In the genomic region with DNA sequence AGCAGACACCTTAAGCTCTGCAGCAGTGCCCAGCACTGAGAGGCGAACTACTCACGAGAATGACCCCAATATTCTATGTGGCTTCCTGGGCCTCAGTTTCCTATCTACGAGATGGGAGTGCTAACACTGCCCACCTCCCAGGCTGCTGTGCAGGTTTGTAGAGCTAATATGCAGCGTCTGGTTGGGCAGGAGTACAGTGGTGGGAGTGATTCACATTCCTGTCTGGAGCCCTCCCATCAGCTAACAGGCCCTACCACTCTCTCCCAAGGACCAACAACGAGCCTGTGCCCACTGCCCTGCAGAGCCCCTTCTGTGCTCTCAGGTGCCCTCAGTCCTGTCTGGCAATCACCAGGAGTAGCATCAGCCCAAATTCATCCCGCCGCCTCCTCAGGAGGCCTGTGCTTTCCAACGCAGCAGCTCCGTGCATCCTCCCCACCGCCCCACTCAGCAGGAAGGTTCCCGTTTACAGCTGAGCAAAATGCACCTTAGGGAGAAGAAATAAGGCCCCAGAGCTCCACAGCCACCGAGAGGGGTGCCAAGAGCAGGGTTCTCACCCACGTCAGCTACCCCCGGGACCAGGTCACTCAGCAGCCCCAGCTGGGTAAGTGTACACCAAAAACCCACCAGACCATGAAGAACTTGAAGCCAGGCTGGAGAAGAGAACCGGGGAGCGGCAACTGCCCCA, we compare ENCODE assay signal across 1 cellular context.
TF ChIP-seq lines count a peak whose summit lies in the region.

No MANE protein-coding gene starts in this region.

TF ChIP-seq in HepG2, 621 proteins besides CTCF, POLR2A, EP300 and RAD21:
- TF ChIP-seq AGO2 (optimal IDR thresholded peaks at IDR 0.05; ENCODE audit: low read depth, low read length) (peak; percentile 12), HNF4A (CRISPR knock-in tag; IDR thresholded peaks at IDR 0.05) (no peak), ADNP (CRISPR knock-in tag; IDR thresholded peaks at IDR 0.05) (no peak), ZNF660 (CRISPR knock-in tag; IDR thresholded peaks at IDR 0.05; ENCODE audit: borderline replicate concordance, low read depth) (no peak), ZSCAN12 (CRISPR knock-in tag; IDR thresholded peaks at IDR 0.05) (no peak), AKAP8 (CRISPR knock-in tag; IDR thresholded peaks at IDR 0.05) (peak; percentile 56; the same call in 1 of the 2 replicates), SAFB2 (CRISPR knock-in tag; IDR thresholded peaks at IDR 0.05; ENCODE audit: borderline replicate concordance, low read depth) (no peak)
- TF ChIP-seq, protein P1, sequence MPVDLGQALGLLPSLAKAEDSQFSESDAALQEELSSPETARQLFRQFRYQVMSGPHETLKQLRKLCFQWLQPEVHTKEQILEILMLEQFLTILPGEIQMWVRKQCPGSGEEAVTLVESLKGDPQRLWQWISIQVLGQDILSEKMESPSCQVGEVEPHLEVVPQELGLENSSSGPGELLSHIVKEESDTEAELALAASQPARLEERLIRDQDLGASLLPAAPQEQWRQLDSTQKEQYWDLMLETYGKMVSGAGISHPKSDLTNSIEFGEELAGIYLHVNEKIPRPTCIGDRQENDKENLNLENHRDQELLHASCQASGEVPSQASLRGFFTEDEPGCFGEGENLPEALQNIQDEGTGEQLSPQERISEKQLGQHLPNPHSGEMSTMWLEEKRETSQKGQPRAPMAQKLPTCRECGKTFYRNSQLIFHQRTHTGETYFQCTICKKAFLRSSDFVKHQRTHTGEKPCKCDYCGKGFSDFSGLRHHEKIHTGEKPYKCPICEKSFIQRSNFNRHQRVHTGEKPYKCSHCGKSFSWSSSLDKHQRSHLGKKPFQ (CRISPR knock-in tag; IDR thresholded peaks at IDR 0.05; ENCODE audit: insufficient replicate concordance) = no peak
- TF ChIP-seq, protein P2, sequence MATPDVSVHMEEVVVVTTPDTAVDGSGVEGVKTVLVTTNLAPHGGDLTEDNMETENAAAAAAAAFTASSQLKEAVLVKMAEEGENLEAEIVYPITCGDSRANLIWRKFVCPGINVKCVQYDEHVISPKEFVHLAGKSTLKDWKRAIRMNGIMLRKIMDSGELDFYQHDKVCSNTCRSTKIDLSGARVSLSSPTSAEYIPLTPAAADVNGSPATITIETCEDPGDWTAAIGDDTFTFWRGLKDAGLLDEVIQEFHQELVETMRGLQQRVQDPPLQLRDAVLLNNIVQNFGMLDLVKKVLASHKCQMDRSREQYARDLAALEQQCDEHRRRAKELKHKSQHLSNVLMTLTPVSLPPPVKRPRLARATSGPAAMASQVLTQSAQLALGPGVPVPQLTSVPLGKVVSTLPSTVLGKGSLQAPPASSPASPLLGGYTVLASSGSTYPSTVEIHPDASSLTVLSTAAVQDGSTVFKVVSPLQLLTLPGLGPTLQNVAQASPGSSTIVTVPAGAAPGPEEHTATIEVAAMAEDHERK (CRISPR knock-in tag; IDR thresholded peaks at IDR 0.05; ENCODE audit: low read depth) = no peak
- TF ChIP-seq, protein P3, sequence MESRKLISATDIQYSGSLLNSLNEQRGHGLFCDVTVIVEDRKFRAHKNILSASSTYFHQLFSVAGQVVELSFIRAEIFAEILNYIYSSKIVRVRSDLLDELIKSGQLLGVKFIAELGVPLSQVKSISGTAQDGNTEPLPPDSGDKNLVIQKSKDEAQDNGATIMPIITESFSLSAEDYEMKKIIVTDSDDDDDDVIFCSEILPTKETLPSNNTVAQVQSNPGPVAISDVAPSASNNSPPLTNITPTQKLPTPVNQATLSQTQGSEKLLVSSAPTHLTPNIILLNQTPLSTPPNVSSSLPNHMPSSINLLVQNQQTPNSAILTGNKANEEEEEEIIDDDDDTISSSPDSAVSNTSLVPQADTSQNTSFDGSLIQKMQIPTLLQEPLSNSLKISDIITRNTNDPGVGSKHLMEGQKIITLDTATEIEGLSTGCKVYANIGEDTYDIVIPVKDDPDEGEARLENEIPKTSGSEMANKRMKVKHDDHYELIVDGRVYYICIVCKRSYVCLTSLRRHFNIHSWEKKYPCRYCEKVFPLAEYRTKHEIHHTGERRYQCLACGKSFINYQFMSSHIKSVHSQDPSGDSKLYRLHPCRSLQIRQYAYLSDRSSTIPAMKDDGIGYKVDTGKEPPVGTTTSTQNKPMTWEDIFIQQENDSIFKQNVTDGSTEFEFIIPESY (CRISPR knock-in tag; IDR thresholded peaks at IDR 0.05) = no peak
TF ChIP-seq in HepG2: peak in this region for 2.
